Comparison of ENCODE assay signal across 2 cellular contexts in genomic region chr22:40310771-40311120, GRCh38.
TF ChIP-seq lines count a peak whose summit lies in the region.

No MANE protein-coding gene starts in this region.

TF ChIP-seq in SK-N-SH, 30 proteins besides CTCF, POLR2A, EP300 and RAD21 (continued from another document):
- TF ChIP-seq, protein P1, sequence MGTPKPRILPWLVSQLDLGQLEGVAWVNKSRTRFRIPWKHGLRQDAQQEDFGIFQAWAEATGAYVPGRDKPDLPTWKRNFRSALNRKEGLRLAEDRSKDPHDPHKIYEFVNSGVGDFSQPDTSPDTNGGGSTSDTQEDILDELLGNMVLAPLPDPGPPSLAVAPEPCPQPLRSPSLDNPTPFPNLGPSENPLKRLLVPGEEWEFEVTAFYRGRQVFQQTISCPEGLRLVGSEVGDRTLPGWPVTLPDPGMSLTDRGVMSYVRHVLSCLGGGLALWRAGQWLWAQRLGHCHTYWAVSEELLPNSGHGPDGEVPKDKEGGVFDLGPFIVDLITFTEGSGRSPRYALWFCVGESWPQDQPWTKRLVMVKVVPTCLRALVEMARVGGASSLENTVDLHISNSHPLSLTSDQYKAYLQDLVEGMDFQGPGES (IDR thresholded peaks at IDR 0.05; ENCODE audit: low read depth, low read length) = no peak
- no peak for TF ChIP-seq MXI1 (IDR thresholded peaks at IDR 0.05; ENCODE audit: low read depth, low read length)
- TF ChIP-seq FOSL2 (IDR thresholded peaks at IDR 0.05; ENCODE audit: borderline replicate concordance, low read depth) = no peak
- TF ChIP-seq TAF1 (IDR thresholded peaks at IDR 0.05; ENCODE audit: borderline replicate concordance, low read depth, low read length) = no peak
- no peak for TF ChIP-seq GABPA (IDR thresholded peaks at IDR 0.05; ENCODE audit: low read depth)

TF ChIP-seq in SK-N-SH treated with all-trans-retinoic acid at 6 μM for 48 hours, 23 proteins besides CTCF, POLR2A, EP300 and RAD21 (continued from another document):
- TF ChIP-seq CSRNP3 (CRISPR knock-in tag; IDR thresholded peaks at IDR 0.05) (no peak), GLIS3 (CRISPR knock-in tag; IDR thresholded peaks at IDR 0.05) (no peak), ZNF8 (CRISPR knock-in tag; IDR thresholded peaks at IDR 0.05) (no peak), TCF4 (CRISPR knock-in tag; IDR thresholded peaks at IDR 0.05; ENCODE audit: borderline replicate concordance) (no peak)
